Comparison of ENCODE assay signal across 30 cellular contexts in genomic region chr22:24099661-24100060, GRCh38.
A peak's percentile ranks its signal among the peaks of the same experiment; 100 is the strongest.
DNase-seq lines count a peak whose midpoint lies in the region; ATAC-seq and TF ChIP-seq lines count a peak whose summit lies in the region.
"Had no signal": no experiment of that assay in that cellular context is flagged by ENCODE, and none has a peak within 500 bp of the region (broad histone marks: within the 10 kb centered on the region; RNA-seq: fewer than 3 reads in every experiment).

No MANE protein-coding gene starts in this region.

- intact Hi-C loops in left ventricle myocardium superior (cut with micrococcal nuclease): no loop called here
- intact Hi-C loops in sigmoid colon (cut with DNase I): no loop called here

- H3K4me1 ChIP-seq in RWPE2 (ENCODE audit: insufficient read depth, poor library complexity, severe bottlenecking) (no peaks in the 10 kb centered on the region), sigmoid colon (peaks cover 1 to 11% (median 8%) of the 10 kb centered on the region in 4 donors)
- H3K4me1 ChIP-seq: BLaER1, foreskin keratinocyte, SJSA1 had no signal

- peak; percentile 49 for DNase-seq in NCI-H1694 (lab: John Stamatoyannopoulos, UW)
- peak; percentile 24 for DNase-seq in RWPE2 (ENCODE audit: low spot score)
- peak; percentile 56 for DNase-seq in left ventricle myocardium superior
- DNase-seq in sigmoid colon: peak; percentile 38
- DNase-seq in stimulated activated naive CD4-positive, alpha-beta T cell treated with Interleukin-2 at 50 U/mL for 16 hours (lab: John Stamatoyannopoulos, UW): no peak
- DNase-seq: activated CD4-positive, CD25-positive, alpha-beta regulatory T cell; activated gamma-delta T cell treated with Interleukin-2 at 50 U/mL for 16 hours; activated T-cell treated with anti-CD3 and anti-CD28 coated beads, Interleukin-2, amount 50 U/mL, for 24 hours; central memory CD4-positive, alpha-beta T cell; DMS153; foreskin keratinocyte; KG1; kidney glomerular epithelial cell; mucosa of descending colon; NCI-H1105; NCI-H1930; NCI-H526; nephron progenitor cell; PC-9; stimulated activated CD4-positive, alpha-beta T cell treated with anti-CD3 and anti-CD28 coated beads, Interleukin-12 subunit alpha, Interleukin-12 subunit beta, amount 100 ng/mL, for 4 hours; stimulated activated CD4-positive, alpha-beta T cell treated with anti-CD3 and anti-CD28 coated beads, Interleukin-2, amount 100 ng/mL, for 48 hours; T-cell; transverse colon had no signal

- WGBS in sigmoid colon, 2 donors: 96 to 98% methylated on average over 4 of the region's 4 CpGs

- no peak overlapping the region for H3K4me3 ChIP-seq in RWPE2 (ENCODE audit: severe bottlenecking)
- H3K4me3 ChIP-seq in sigmoid colon: no peak overlapping the region
- H3K4me3 ChIP-seq: BLaER1, esophagus muscularis mucosa, GM12878, lung, mucosa of descending colon, PC-9, SJSA1, transverse colon had no signal

- no peak for TF ChIP-seq CTCF in RWPE2 (IDR thresholded peaks at IDR 0.05; ENCODE audit: poor library complexity, severe bottlenecking)
- no peak for TF ChIP-seq CTCF in sigmoid colon (IDR thresholded peaks at IDR 0.05)

- H3K9me3 ChIP-seq in RWPE2 (ENCODE audit: severe bottlenecking) (no peaks in the 10 kb centered on the region), sigmoid colon (no peaks in the 10 kb centered on the region)
- H3K9me3 ChIP-seq: BLaER1, esophagus muscularis mucosa, mucosa of descending colon, SJSA1, transverse colon had no signal

- no peak for TF ChIP-seq POLR2A in sigmoid colon (IDR thresholded peaks at IDR 0.05)

- ATAC-seq in RWPE2 (ENCODE audit: low read depth) (no peak), left ventricle myocardium superior (peak; percentile 51), GM18873 (IDR thresholded peaks at IDR 0.05; ENCODE audit: low FRiP score, unreplicated experiment) (no peak), HG03457 (IDR thresholded peaks at IDR 0.05; ENCODE audit: unreplicated experiment) (no peak)
- ATAC-seq: foreskin keratinocyte, GM12878, mucosa of descending colon, T-cell had no signal

- no peak overlapping the region for H3K27ac ChIP-seq in RWPE2 (ENCODE audit: poor library complexity, severe bottlenecking)
- no peak overlapping the region for H3K27ac ChIP-seq in sigmoid colon
- H3K27ac ChIP-seq: BLaER1, esophagus muscularis mucosa, foreskin keratinocyte, PC-9, SJSA1, transverse colon had no signal

- no peak for TF ChIP-seq EP300 in sigmoid colon (IDR thresholded peaks at IDR 0.05)

- H3K27me3 ChIP-seq in RWPE2 (ENCODE audit: insufficient read depth, poor library complexity, severe bottlenecking) (no peaks in the 10 kb centered on the region), sigmoid colon (no peaks in the 10 kb centered on the region)
- H3K27me3 ChIP-seq: BLaER1, esophagus muscularis mucosa, foreskin keratinocyte, SJSA1, transverse colon had no signal

- H3K36me3 ChIP-seq in RWPE2 (ENCODE audit: low read depth) (peaks cover 28% of the 10 kb centered on the region), sigmoid colon (peaks cover 5 to 74% (median 29%) of the 10 kb centered on the region in 4 donors)
